Comparison of ENCODE assay signal across 15 cellular contexts in the genomic region with DNA sequence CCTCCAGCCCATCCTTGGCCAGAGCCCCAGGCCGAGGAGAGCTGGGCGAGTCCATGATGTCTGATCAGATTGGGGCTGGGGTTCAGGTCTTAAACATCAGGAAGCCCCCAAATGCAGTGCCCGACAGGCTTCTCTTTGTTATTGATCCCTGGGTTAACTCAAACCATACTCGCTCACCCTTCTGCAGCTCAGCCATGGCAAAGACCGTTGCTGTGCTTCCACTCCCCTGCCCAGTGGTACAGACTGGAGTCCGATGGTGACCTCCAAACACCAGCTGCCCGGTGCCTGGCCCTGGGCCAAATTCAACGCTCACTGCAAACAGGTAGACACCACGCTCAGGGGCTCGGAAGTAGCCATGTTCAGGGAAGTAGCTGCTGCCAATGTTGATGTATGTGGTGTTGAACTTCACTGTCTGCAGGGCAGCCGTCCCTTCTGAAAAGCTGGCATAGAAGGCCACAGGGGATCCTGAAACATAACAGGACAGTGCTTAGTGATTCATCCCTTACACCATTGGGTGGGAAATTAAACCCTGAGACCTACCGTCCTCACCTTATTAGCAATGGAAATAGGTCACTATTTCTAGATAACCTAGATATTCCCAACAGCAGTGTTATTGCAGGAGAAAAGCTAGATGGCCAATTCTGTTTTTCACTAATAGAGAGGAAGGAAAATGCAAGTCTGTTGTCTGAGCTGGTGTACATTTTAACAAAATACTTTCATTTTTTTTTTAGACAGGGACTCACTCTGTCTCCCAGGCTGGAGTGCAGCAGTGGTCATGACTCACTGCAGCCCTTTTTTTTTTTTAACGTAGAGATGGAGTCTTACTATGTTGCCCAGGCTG. TPM values are rescaled to one million over a fixed set of nuclear protein-coding genes. Genes with fewer than 3 reads are reported as not detected.
A peak's percentile ranks its signal among the peaks of the same experiment; 100 is the strongest.
DNase-seq lines count a peak whose midpoint lies in the region; TF ChIP-seq lines count a peak whose summit lies in the region.
"Had no signal": no experiment of that assay in that cellular context is flagged by ENCODE, and none has a peak within 500 bp of the region (broad histone marks: within the 10 kb centered on the region; RNA-seq: fewer than 3 reads in every experiment).

No MANE protein-coding gene starts in this region.

- H4K20me1 ChIP-seq in neural progenitor cell (ENCODE audit: low read depth): no peaks in the 10 kb centered on the region

- H3K27me3 Mint-ChIP-seq in neural progenitor cell (ENCODE audit: insufficient read depth, low read depth): peaks cover 7% of the 10 kb centered on the region
- no peaks in the 10 kb centered on the region for H3K27me3 Mint-ChIP-seq in CD4-positive, alpha-beta memory T cell
- H3K27me3 Mint-ChIP-seq: activated CD4-positive, alpha-beta T cell treated with anti-CD3 and anti-CD28 coated beads for 36 hours; brain had no signal

- H3K4me3 Mint-ChIP-seq in neural progenitor cell: no peak overlapping the region
- H3K4me3 Mint-ChIP-seq in CD4-positive, alpha-beta memory T cell: no peak overlapping the region
- H3K4me3 Mint-ChIP-seq: activated CD4-positive, alpha-beta T cell treated with anti-CD3 and anti-CD28 coated beads for 36 hours; T-helper 1 cell treated with Interleukin-12 subunit alpha and Interleukin-12 subunit beta and Interleukin-4 antibody, amounts not matched to agents 30 μg/mL and 1 μg/mL, for 36 hours had no signal

- no peaks in the 10 kb centered on the region for H3K79me2 ChIP-seq in neural progenitor cell (ENCODE audit: low read depth)

- no peaks in the 10 kb centered on the region for H3K27me3 ChIP-seq in neural progenitor cell
- no peaks in the 10 kb centered on the region for H3K27me3 ChIP-seq in CD4-positive, alpha-beta memory T cell (ENCODE audit: insufficient read depth, low read length)
- H3K27me3 ChIP-seq: testis had no signal

- no peak overlapping the region for H3K9ac ChIP-seq in neural progenitor cell

- H3K27ac ChIP-seq in neural progenitor cell: no peak overlapping the region
- H3K27ac ChIP-seq in CD4-positive, alpha-beta memory T cell (ENCODE audit: low read depth, low read length): no peak overlapping the region
- H3K27ac ChIP-seq: lower lobe of right lung, testis had no signal

- H3K4me3 ChIP-seq in epithelial cell of esophagus (ENCODE audit: low read length): no peak overlapping the region
- H3K4me3 ChIP-seq in neural progenitor cell: no peak overlapping the region
- H3K4me3 ChIP-seq in CD4-positive, alpha-beta memory T cell (ENCODE audit: low read length in 2 of 2): no peak overlapping the region
- H3K4me3 ChIP-seq: lower lobe of right lung, testis had no signal

- POLR2A ChIA-PET in CD4-positive, alpha-beta memory T cell (lab: Charles Lee; ENCODE audit: partially characterized antibody): no interaction called here

- no peaks in the 10 kb centered on the region for H3K4me1 ChIP-seq in neural progenitor cell
- H3K4me1 ChIP-seq in CD4-positive, alpha-beta memory T cell (ENCODE audit: insufficient read depth, low read length): no peaks in the 10 kb centered on the region
- H3K4me1 ChIP-seq: lower lobe of right lung, testis had no signal

- CTCF ChIA-PET in CD4-positive, alpha-beta memory T cell (lab: Charles Lee; ENCODE audit: partially characterized antibody): interaction anchor here (4.7 to 6.7 kb wide), 3 partner anchors 14 to 31 kb away, joined by 32 to 97 read pairs (median 35); a partner anchor contains a TSS

- DNase-seq in GM13977 (ENCODE audit: low spot score): no peak
- DNase-seq in OCI-M1 (lab: John Stamatoyannopoulos, UW): peak; percentile 12
- DNase-seq in epithelial cell of esophagus (ENCODE audit: low read depth): peak; percentile 28
- peak; percentile 35 for DNase-seq in renal cortical epithelial cell (ENCODE audit: low read depth)
- no peak for DNase-seq in neural progenitor cell (ENCODE audit: low spot score)
- no peak for DNase-seq in activated effector memory CD4-positive, alpha-beta T cell treated with Interleukin-2 at 50 U/mL for 16 hours
- DNase-seq in CD4-positive, alpha-beta memory T cell: no peak
- DNase-seq: activated CD4-positive, alpha-beta T cell treated with anti-CD3 and anti-CD28 coated beads for 36 hours; CD8-positive, alpha-beta memory T cell; hippocampal formation; lower lobe of right lung; testis had no signal

- H3K36me3 Mint-ChIP-seq in neural progenitor cell: peaks cover 2% of the 10 kb centered on the region
- H3K36me3 Mint-ChIP-seq in CD4-positive, alpha-beta memory T cell: peaks cover 0 to 2% of the 10 kb centered on the region in 2 donors
- H3K36me3 Mint-ChIP-seq: CD8-positive, alpha-beta memory T cell had no signal

- no peaks in the 10 kb centered on the region for H3K9me3 Mint-ChIP-seq in neural progenitor cell
- peaks cover 0 to 4% (median 0%) of the 10 kb centered on the region in 8 donors for H3K9me3 Mint-ChIP-seq in CD4-positive, alpha-beta memory T cell
- H3K9me3 Mint-ChIP-seq: brain; CD8-positive, alpha-beta memory T cell; T-helper 1 cell treated with Interleukin-12 subunit alpha and Interleukin-12 subunit beta and Interleukin-4 antibody, amounts not matched to agents 30 μg/mL and 1 μg/mL, for 36 hours had no signal

- H3K36me3 ChIP-seq in neural progenitor cell: no peaks in the 10 kb centered on the region
- H3K36me3 ChIP-seq in CD4-positive, alpha-beta memory T cell (ENCODE audit: insufficient read depth, low read length): no peaks in the 10 kb centered on the region

- no peak overlapping the region for H3K4me2 ChIP-seq in neural progenitor cell

- no peak overlapping the region for H3K27ac Mint-ChIP-seq in neural progenitor cell
- H3K27ac Mint-ChIP-seq in CD4-positive, alpha-beta memory T cell: peak overlapping the region in 3 of 7 donors; percentile 29 to 43 (median 42)
- H3K27ac Mint-ChIP-seq: activated CD4-positive, alpha-beta T cell treated with anti-CD3 and anti-CD28 coated beads for 36 hours; brain; T-helper 1 cell treated with Interleukin-12 subunit alpha and Interleukin-12 subunit beta and Interleukin-4 antibody, amounts not matched to agents 30 μg/mL and 1 μg/mL, for 36 hours had no signal

- TF ChIP-seq CTCF in GM13977 (IDR thresholded peaks at IDR 0.05; ENCODE audit: extremely low read depth, insufficient read depth, missing control alignments) (peak; percentile 3), epithelial cell of esophagus (IDR thresholded peaks at IDR 0.05; ENCODE audit: insufficient read depth, low read depth, low read length, missing control alignments) (no peak), neural progenitor cell (IDR thresholded peaks at IDR 0.05) (no peak)

- H2AFZ ChIP-seq in neural progenitor cell (replicated peaks): no peak overlapping the region

- no peaks in the 10 kb centered on the region for H3F3A ChIP-seq in neural progenitor cell (ENCODE audit: low read depth)

- in situ Hi-C loops in GM13977 (cut with MboI; ENCODE audit: low pct_unique_long_range_greater_than_20kb, low sequenced_read_pairs, unreplicated experiment): no loop called here

- intact Hi-C loops in CD4-positive, alpha-beta memory T cell (cut with micrococcal nuclease): loop anchor here (5.0 kb wide), 1 partner anchor 115 kb away; no protein-coding TSS in a partner anchor

- no peaks in the 10 kb centered on the region for H3K4me1 Mint-ChIP-seq in neural progenitor cell
- H3K4me1 Mint-ChIP-seq in CD4-positive, alpha-beta memory T cell: peaks cover 0 to 7% (median 3%) of the 10 kb centered on the region in 4 donors
- H3K4me1 Mint-ChIP-seq: activated CD4-positive, alpha-beta T cell treated with anti-CD3 and anti-CD28 coated beads for 36 hours had no signal

- no peaks in the 10 kb centered on the region for H3K9me3 ChIP-seq in neural progenitor cell (ENCODE audit: low read depth)
- no peaks in the 10 kb centered on the region for H3K9me3 ChIP-seq in CD4-positive, alpha-beta memory T cell (ENCODE audit: control insufficient read depth in 1 of 2, low read length in 2 of 2)
- H3K9me3 ChIP-seq: lower lobe of right lung, testis had no signal

RNA-seq across cellular contexts. Expression of a gene that starts 20.5 kb away (rescaled TPM):
- total RNA-seq in renal cortical epithelial cell (0.55 and 3.6 TPM in 2 replicates), neural progenitor cell (ENCODE audit: low replicate concordance) (0.28 and 1.4 TPM in 2 replicates)
- total RNA-seq in CD4-positive, alpha-beta memory T cell: under 1 TPM in 1 of 2 experiments, not detected in 1; 0.20 TPM
- under 1 TPM in 1 of 2 donors, not detected in 1; 0.15 TPM for polyA plus RNA-seq in CD4-positive, alpha-beta memory T cell
- total RNA-seq: activated CD4-positive, alpha-beta T cell treated with anti-CD3 and anti-CD28 coated beads for 36 hours; CD8-positive, alpha-beta memory T cell; OCI-LY7 had no signal
- polyA plus RNA-seq: CD8-positive, alpha-beta memory T cell had no signal

RNA-seq across cellular contexts. Expression of a gene that starts 21.5 kb away (rescaled TPM):
- total RNA-seq in renal cortical epithelial cell (0.85 and 5.2 TPM in 2 replicates), neural progenitor cell (ENCODE audit: low replicate concordance) (not detected in 2 replicates)
- not detected for total RNA-seq in CD4-positive, alpha-beta memory T cell
- polyA plus RNA-seq in CD4-positive, alpha-beta memory T cell: not detected
- total RNA-seq: activated CD4-positive, alpha-beta T cell treated with anti-CD3 and anti-CD28 coated beads for 36 hours; CD8-positive, alpha-beta memory T cell; OCI-LY7 had no signal
- polyA plus RNA-seq: CD8-positive, alpha-beta memory T cell had no signal

RNA-seq across cellular contexts. Expression of a gene that starts 31.4 kb away (rescaled TPM):
- total RNA-seq in renal cortical epithelial cell (49.3 TPM in 1 of 2 replicates, not detected in the other), neural progenitor cell (ENCODE audit: low replicate concordance) (not detected in 2 replicates)
- total RNA-seq in CD4-positive, alpha-beta memory T cell: not detected
- under 1 TPM; 0.34 to 0.87 TPM for polyA plus RNA-seq in CD4-positive, alpha-beta memory T cell
- total RNA-seq: activated CD4-positive, alpha-beta T cell treated with anti-CD3 and anti-CD28 coated beads for 36 hours; CD8-positive, alpha-beta memory T cell; OCI-LY7 had no signal
- polyA plus RNA-seq: CD8-positive, alpha-beta memory T cell had no signal

Comparison
In these comparisons a context has a peak if more than half of its experiments do, and no peak if none do; other contexts are left out.
1. DNase-seq: peak in OCI-M1 (single experiment), epithelial cell of esophagus (single experiment) and renal cortical epithelial cell (single experiment); none in GM13977 (single experiment), neural progenitor cell (single experiment), activated effector memory CD4-positive, alpha-beta T cell treated with Interleukin-2 at 50 U/mL for 16 hours (single experiment) and CD4-positive, alpha-beta memory T cell (0 of 5).